In the genomic region with DNA sequence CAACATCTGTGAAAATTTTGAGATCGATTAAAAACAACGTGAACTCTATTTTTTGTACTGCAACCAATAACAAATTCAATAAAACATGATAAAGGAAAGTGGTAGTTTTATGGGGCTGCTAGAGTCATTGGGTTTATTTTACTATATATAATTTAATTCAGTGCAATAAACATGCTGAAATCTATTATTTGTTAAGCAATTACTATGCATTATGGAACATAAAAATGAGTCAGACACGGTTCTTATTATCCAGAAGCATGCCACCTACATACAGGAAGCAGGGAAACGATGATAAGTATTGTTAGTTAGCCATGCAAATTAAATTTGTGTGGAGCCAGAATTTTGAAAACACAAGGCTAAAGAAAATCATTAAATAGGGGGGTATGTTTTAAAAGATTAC, we compare ENCODE assay signal across 20 cellular contexts.
"Had no signal": no experiment of that assay in that cellular context is flagged by ENCODE, and none has a peak within 500 bp of the region (broad histone marks: within the 10 kb centered on the region; RNA-seq: fewer than 3 reads in every experiment).

No MANE protein-coding gene starts in this region.

- DNase-seq: activated CD4-positive, alpha-beta T cell treated with anti-CD3 and anti-CD28 coated beads for 4 hours; activated CD4-positive, alpha-beta T cell treated with anti-CD3 and anti-CD28 coated beads, Interleukin-2, amount 50 U/mL, for 48 hours; activated CD4-positive, CD25-positive, alpha-beta regulatory T cell; activated gamma-delta T cell; endodermal cell; heart left ventricle; mesenchymal stem cell; naive B cell; occipital lobe; right lobe of liver; stimulated activated naive B cell treated with anti-CD40 and anti-IgM and Interleukin-4, amounts not matched to agents 10 μg/mL and 1 μg/mL and 100 μg/mL, for 72 hours; T-cell; T-helper 9 cell; transverse colon; uterus had no signal

- H3K4me1 ChIP-seq: uterus had no signal

- H3K27me3 ChIP-seq: heart left ventricle, right lobe of liver, transverse colon, uterus had no signal

- H3K9me3 ChIP-seq: heart left ventricle, right lobe of liver, transverse colon, uterus had no signal

- H3K36me3 ChIP-seq: uterus had no signal

- H3K4me3 ChIP-seq: coronary artery, heart left ventricle, right lobe of liver, skin epidermis, transverse colon, uterus had no signal

- H3K27ac ChIP-seq: coronary artery, epithelial cell of prostate, heart left ventricle, right lobe of liver, skin epidermis, transverse colon, uterus had no signal

- FAIRE-seq: astrocyte, islet of Langerhans had no signal
